Comparison of ENCODE assay signal across 14 cellular contexts in the genomic region with DNA sequence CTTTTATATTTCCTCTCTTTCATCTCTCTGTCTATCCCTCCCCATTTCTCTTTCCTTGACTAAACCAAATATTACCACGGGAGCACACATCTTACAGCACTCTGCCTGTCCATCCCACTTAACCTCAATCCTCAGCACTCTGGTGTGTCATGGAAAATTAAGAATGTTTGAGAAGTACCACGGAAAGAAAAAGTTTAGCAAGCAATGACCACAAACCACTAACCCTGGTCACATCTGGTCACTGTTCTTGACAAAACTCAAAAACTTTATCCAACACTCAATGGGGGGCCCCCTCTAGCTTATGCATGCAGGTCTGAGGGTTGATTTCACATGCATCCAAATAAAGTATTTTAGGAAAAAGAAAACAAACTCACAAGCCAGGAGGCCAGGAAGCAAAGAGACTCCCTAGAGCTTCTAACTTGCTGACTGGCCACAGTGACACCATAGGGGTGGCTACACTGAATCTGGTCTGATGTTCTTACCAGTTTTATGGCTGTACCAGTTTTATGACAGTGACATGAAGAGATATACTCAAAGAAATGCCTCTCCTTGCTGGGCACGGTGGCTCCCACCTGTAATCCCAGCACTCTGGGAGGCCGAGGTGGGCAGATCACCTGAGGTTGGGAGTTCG.
DNase-seq lines count a peak whose midpoint lies in the region; ATAC-seq and TF ChIP-seq lines count a peak whose summit lies in the region.
"Had no signal": no experiment of that assay in that cellular context is flagged by ENCODE, and none has a peak within 500 bp of the region (broad histone marks: within the 10 kb centered on the region; RNA-seq: fewer than 3 reads in every experiment).

No MANE protein-coding gene starts in this region.

- no peaks in the 10 kb centered on the region for H3F3A ChIP-seq in smooth muscle cell (ENCODE audit: low read depth)

- H2AFZ ChIP-seq in smooth muscle cell (ENCODE audit: low read depth) = no peak overlapping the region

- H3K4me2 ChIP-seq in smooth muscle cell = peak overlapping the region; percentile 6

- TF ChIP-seq CTCF in smooth muscle cell (IDR thresholded peaks at IDR 0.05; ENCODE audit: borderline replicate concordance, insufficient read depth, poor library complexity, severe bottlenecking) = no peak

- H3K36me3 ChIP-seq in smooth muscle cell (ENCODE audit: low read depth) = no peaks in the 10 kb centered on the region
- H3K36me3 ChIP-seq: pancreas had no signal

- no peaks in the 10 kb centered on the region for H3K9me3 ChIP-seq in smooth muscle cell (replicated peaks; ENCODE audit: low read depth)
- H3K9me3 ChIP-seq: pancreas had no signal

- H4K20me1 ChIP-seq in smooth muscle cell (ENCODE audit: low read depth) = peaks cover 10% of the 10 kb centered on the region

- H3K4me3 ChIP-seq in smooth muscle cell = no peak overlapping the region
- H3K4me3 ChIP-seq: pancreas had no signal

- no peaks in the 10 kb centered on the region for H3K79me2 ChIP-seq in smooth muscle cell (ENCODE audit: low read depth)

- 74% methylated on average over 5 of the region's 5 CpGs for WGBS in smooth muscle cell (ENCODE audit: low lambda C conversion rate)

- H3K9ac ChIP-seq in smooth muscle cell (ENCODE audit: low read depth) = no peak overlapping the region

- H3K27me3 ChIP-seq in smooth muscle cell (ENCODE audit: low read depth) = no peaks in the 10 kb centered on the region
- H3K27me3 ChIP-seq: pancreas had no signal

- peaks cover 4% of the 10 kb centered on the region for H3K4me1 ChIP-seq in smooth muscle cell (ENCODE audit: low read depth)
- H3K4me1 ChIP-seq: pancreas had no signal

- H3K27ac ChIP-seq in smooth muscle cell (ENCODE audit: low read depth) = no peak overlapping the region
- H3K27ac ChIP-seq: pancreas had no signal

- ATAC-seq in GM18873 (IDR thresholded peaks at IDR 0.05; ENCODE audit: low FRiP score, unreplicated experiment) (no peak), HG02642 (IDR thresholded peaks at IDR 0.05; ENCODE audit: poor library complexity, unreplicated experiment) (no peak)
- ATAC-seq: pancreas, T-cell had no signal

- peak; percentile 17 for DNase-seq in activated CD4-positive, alpha-beta T cell treated with anti-CD3 and anti-CD28 coated beads for 48 hours
- no peak for DNase-seq in activated CD4-positive, alpha-beta T cell treated with anti-CD3 and anti-CD28 coated beads for 1 hour
- DNase-seq in LHCN-M2 (ENCODE audit: low read depth) (peak; percentile 82), astrocyte of the hippocampus (ENCODE audit: low read depth, low spot score) (peak; percentile 64), smooth muscle cell (lab: John Stamatoyannopoulos, UW; ENCODE audit: unreplicated experiment) (no peak), NCI-H2171 (lab: John Stamatoyannopoulos, UW) (no peak)
- DNase-seq: ACHN; activated naive CD8-positive, alpha-beta T cell treated with anti-CD3 and anti-CD28 coated beads, Interleukin-2, amount 10 ng/mL, durations not matched to agents 7 days and 5 days; DMS153; NCI-H1694 treated with DMSO at 0.1 percent for 48 hours; pancreas; T-cell had no signal

Comparison
In these comparisons a context has a peak if more than half of its experiments do, and no peak if none do; other contexts are left out.
1. DNase-seq: peak in activated CD4-positive, alpha-beta T cell treated with anti-CD3 and anti-CD28 coated beads for 48 hours (single experiment), LHCN-M2 (single experiment) and astrocyte of the hippocampus (single experiment); none in activated CD4-positive, alpha-beta T cell treated with anti-CD3 and anti-CD28 coated beads for 1 hour (single experiment), smooth muscle cell (single experiment) and NCI-H2171 (single experiment).